In genomic region chr12:70366581-70367267, GRCh38 we compare ENCODE assay signal across 8 cellular contexts. TPM values are rescaled to one million over a fixed set of nuclear protein-coding genes. Genes with fewer than 3 reads are reported as not detected.
DNase-seq lines count a peak whose midpoint lies in the region; ATAC-seq, FAIRE-seq and TF ChIP-seq lines count a peak whose summit lies in the region.

No MANE protein-coding gene starts in this region.

- no peaks in the 10 kb centered on the region for H3K9me2 ChIP-seq in GM23338 (ENCODE audit: insufficient read depth)

- no peaks in the 10 kb centered on the region; the same call in 1 of the 2 replicates for H3F3A ChIP-seq in GM23338 (replicated peaks; ENCODE audit: low read depth)

- peaks cover 23% of the 10 kb centered on the region for H3K4me1 ChIP-seq in GM23338 (ENCODE audit: insufficient read depth)
- peaks cover 8% of the 10 kb centered on the region for H3K4me1 ChIP-seq in astrocyte (ENCODE audit: insufficient read depth, low read length)
- H3K4me1 ChIP-seq in iPS-15b (ENCODE audit: control insufficient read depth, insufficient read depth, low read length): peaks cover 3% of the 10 kb centered on the region
- peaks cover 15 to 18% (median 17%) of the 10 kb centered on the region in 3 donors for H3K4me1 ChIP-seq in skeletal muscle tissue (ENCODE audit: control insufficient read depth in 3 of 3, insufficient read depth in 3 of 3, low read length in 3 of 3)

- H3K27me3 ChIP-seq in GM23338 (ENCODE audit: insufficient read depth) (peaks cover 29% of the 10 kb centered on the region), astrocyte (ENCODE audit: insufficient read depth, low read length) (peaks cover 17% of the 10 kb centered on the region), iPS-15b (ENCODE audit: control insufficient read depth, insufficient read depth, low read length) (peaks cover 14% of the 10 kb centered on the region), skeletal muscle tissue (ENCODE audit: control insufficient read depth in 3 of 3, insufficient read depth in 3 of 3, low read length in 3 of 3) (peaks cover 10 to 28% (median 25%) of the 10 kb centered on the region in 3 donors)

- H3K27ac ChIP-seq in GM23338 (ENCODE audit: low read depth): no peak overlapping the region
- no peak overlapping the region for H3K27ac ChIP-seq in astrocyte (ENCODE audit: low read depth, low read length)
- H3K27ac ChIP-seq in skeletal muscle tissue (ENCODE audit: low read depth, low read length): no peak overlapping the region

- H2AFZ ChIP-seq in GM23338: peak overlapping the region; percentile 92
- H2AFZ ChIP-seq in astrocyte (ENCODE audit: low read depth, low read length): peak overlapping the region; percentile 86

- DNase-seq in GM03348 (ENCODE audit: low spot score) (peak; percentile 50), GM23338 (ENCODE audit: low spot score) (peak; percentile 68), LHCN-M2 (ENCODE audit: low read depth) (peak; percentile 19), T1000 (lab: John Stamatoyannopoulos, UW) (peak; percentile 72), astrocyte (ENCODE audit: low read depth) (peak; percentile 20), MV-4-11 (lab: John Stamatoyannopoulos, UW) (no peak)

- H3K4me1 Mint-ChIP-seq in GM23338: peaks cover 10% of the 10 kb centered on the region
- H3K4me1 Mint-ChIP-seq in astrocyte (ENCODE audit: low read depth, unreplicated experiment): no peaks in the 10 kb centered on the region

- H3K27ac Mint-ChIP-seq in GM23338 (peak overlapping the region; percentile 44; the same call in 1 of the 2 replicates), astrocyte (ENCODE audit: unreplicated experiment) (no peak overlapping the region)

- H3K27me3 Mint-ChIP-seq in GM23338 (ENCODE audit: insufficient read depth, low read depth, poor library complexity): peaks cover 17% of the 10 kb centered on the region
- H3K27me3 Mint-ChIP-seq in astrocyte (ENCODE audit: low read depth, unreplicated experiment): peaks cover 2% of the 10 kb centered on the region

- H3K9me3 Mint-ChIP-seq in GM23338: peaks cover 3% of the 10 kb centered on the region; the same call in 1 of the 3 replicates
- H3K9me3 Mint-ChIP-seq in astrocyte (ENCODE audit: unreplicated experiment): peaks cover 2% of the 10 kb centered on the region

- peak overlapping the region; percentile 51 for H3K9ac ChIP-seq in astrocyte (ENCODE audit: low read length)
- H3K9ac ChIP-seq in iPS-15b (ENCODE audit: low read depth, low read length): peak overlapping the region; percentile 82
- H3K9ac ChIP-seq in skeletal muscle tissue (ENCODE audit: low read depth in 1 of 3, low read length in 3 of 3): peak overlapping the region; percentile 45 to 66 (median 51)

- 0 out of 2 replicates have a peak, but pooled peaks cover 3% of the 10 kb centered on the region for H4K20me1 ChIP-seq in GM23338 (replicated peaks; ENCODE audit: insufficient read depth)
- no peaks in the 10 kb centered on the region for H4K20me1 ChIP-seq in astrocyte (ENCODE audit: insufficient read depth, low read length)

- TF ChIP-seq CTCF in GM23338 (conservative IDR thresholded peaks at IDR 0.05; ENCODE audit: low read depth in 2 of 2) (no peak), astrocyte (IDR thresholded peaks at IDR 0.05; ENCODE audit: insufficient read depth, low read depth, low read length) (no peak)

- peaks cover 45% of the 10 kb centered on the region for H3K79me2 ChIP-seq in GM23338 (replicated peaks; ENCODE audit: insufficient read depth)
- no peaks in the 10 kb centered on the region for H3K79me2 ChIP-seq in astrocyte (ENCODE audit: insufficient read depth, low read length)

- H3K9me3 ChIP-seq in astrocyte (ENCODE audit: insufficient read depth, low read depth, low read length): no peaks in the 10 kb centered on the region
- no peaks in the 10 kb centered on the region for H3K9me3 ChIP-seq in iPS-15b (ENCODE audit: control insufficient read depth, insufficient read depth, low read length)
- no peaks in the 10 kb centered on the region for H3K9me3 ChIP-seq in skeletal muscle tissue (ENCODE audit: control insufficient read depth in 3 of 3, low read length in 3 of 3)

- H3K36me3 Mint-ChIP-seq in GM23338 (ENCODE audit: low read depth) (peaks cover 8% of the 10 kb centered on the region), astrocyte (ENCODE audit: low read depth, unreplicated experiment) (no peaks in the 10 kb centered on the region)

- H3K36me3 ChIP-seq in GM23338 (ENCODE audit: insufficient read depth): no peaks in the 10 kb centered on the region
- no peaks in the 10 kb centered on the region for H3K36me3 ChIP-seq in astrocyte (ENCODE audit: insufficient read depth, low read length)
- H3K36me3 ChIP-seq in iPS-15b (ENCODE audit: control insufficient read depth, insufficient read depth, low read length): no peaks in the 10 kb centered on the region
- H3K36me3 ChIP-seq in skeletal muscle tissue (ENCODE audit: control insufficient read depth in 3 of 3, insufficient read depth in 3 of 3, low read length in 3 of 3): no peaks in the 10 kb centered on the region

- H3K4me3 ChIP-seq in GM23338 (peak overlapping the region; percentile 89), astrocyte (ENCODE audit: insufficient read depth, low read depth, low read length) (peak overlapping the region; percentile 75), iPS-15b (ENCODE audit: low read depth, low read length) (peak overlapping the region; percentile 68), skeletal muscle tissue (ENCODE audit: low read length in 3 of 3) (peak overlapping the region; percentile 65 to 85 (median 85))

- peak overlapping the region; percentile 94 for H3K4me3 Mint-ChIP-seq in GM23338
- H3K4me3 Mint-ChIP-seq in astrocyte (ENCODE audit: unreplicated experiment): peak overlapping the region; percentile 94

- H3K4me2 ChIP-seq in GM23338: peak overlapping the region; percentile 97
- H3K4me2 ChIP-seq in astrocyte (ENCODE audit: low read length): peak overlapping the region; percentile 94

- ATAC-seq in GM23338: peak; percentile 55

- FAIRE-seq in astrocyte (lab: Jason Lieb, UNC): no peak

TF ChIP-seq in GM23338, 12 proteins besides CTCF, POLR2A, EP300 and RAD21:
- TF ChIP-seq POLR2AphosphoS5 (IDR thresholded peaks at IDR 0.05; ENCODE audit: low read depth) (peak; percentile 25; the same call in 1 of the 2 replicates), NANOG (IDR thresholded peaks at IDR 0.05; ENCODE audit: borderline replicate concordance) (no peak)

RNA-seq across cellular contexts. Expression of gene KCNMB4, which starts 0.6 kb away (rescaled TPM):
- total RNA-seq in GM23338 (2014; rRNA removed; shearing (Covaris generic)): 14.7 and 18.0 TPM in 2 replicates
- polyA plus RNA-seq in GM23338 (2016; fragmentation: Nextera tagmentation; extraction: Ambion mirVana): 9.4 and 11.3 TPM in 2 replicates
- total RNA-seq in LHCN-M2 (2014; rRNA removed): 0.75 and 0.90 TPM in 2 replicates
- 1.4 TPM for polyA plus RNA-seq in LHCN-M2 (2012)
- 8.3 and 10.5 TPM in 2 replicates for total RNA-seq in astrocyte
- total RNA-seq in skeletal muscle tissue: 6.3 TPM
